In genomic region chr17:73901661-73902415, GRCh38 we compare ENCODE assay signal across 9 cellular contexts.
DNase-seq lines count a peak whose midpoint lies in the region; ATAC-seq lines count a peak whose summit lies in the region.
"Had no signal": no experiment of that assay in that cellular context is flagged by ENCODE, and none has a peak within 500 bp of the region (broad histone marks: within the 10 kb centered on the region; RNA-seq: fewer than 3 reads in every experiment).

No MANE protein-coding gene starts in this region.

- peaks cover 43% of the 10 kb centered on the region for H3K27me3 Mint-ChIP-seq in CD4-positive, CD25-positive, alpha-beta regulatory T cell
- peaks cover 31% of the 10 kb centered on the region for H3K27me3 Mint-ChIP-seq in activated naive CD8-positive, alpha-beta T cell

- H3K36me3 Mint-ChIP-seq in CD4-positive, CD25-positive, alpha-beta regulatory T cell = no peaks in the 10 kb centered on the region
- H3K36me3 Mint-ChIP-seq in activated naive CD8-positive, alpha-beta T cell = no peaks in the 10 kb centered on the region
- H3K36me3 Mint-ChIP-seq in stimulated activated effector memory CD8-positive, alpha-beta T cell treated with anti-CD3 and anti-CD28 coated beads, Interleukin-12 subunit alpha, Interleukin-12 subunit beta, amount 100 ng/mL, for 72 hours = no peaks in the 10 kb centered on the region

- peak in 1 of 3 donors; percentile 10 for DNase-seq in CD4-positive, CD25-positive, alpha-beta regulatory T cell
- DNase-seq in NCI-H2227 (lab: John Stamatoyannopoulos, UW; ENCODE audit: unreplicated experiment) = peak; percentile 89
- peak; percentile 1 for DNase-seq in kidney tubule cell (ENCODE audit: low spot score)
- no peak for DNase-seq in stimulated activated effector memory CD8-positive, alpha-beta T cell treated with anti-CD3 and anti-CD28 coated beads, Interleukin-12 subunit alpha, Interleukin-12 subunit beta, amount 100 ng/mL, for 72 hours (ENCODE audit: low spot score in 2 of 2)

- no peaks in the 10 kb centered on the region for H3K9me3 Mint-ChIP-seq in CD4-positive, CD25-positive, alpha-beta regulatory T cell
- no peaks in the 10 kb centered on the region for H3K9me3 Mint-ChIP-seq in activated naive CD8-positive, alpha-beta T cell (ENCODE audit: low read depth)
- no peaks in the 10 kb centered on the region for H3K9me3 Mint-ChIP-seq in stimulated activated effector memory CD8-positive, alpha-beta T cell treated with anti-CD3 and anti-CD28 coated beads, Interleukin-12 subunit alpha, Interleukin-12 subunit beta, amount 100 ng/mL, for 72 hours

- H3K4me1 ChIP-seq in CD4-positive, CD25-positive, alpha-beta regulatory T cell (ENCODE audit: control insufficient read depth, insufficient read depth, low read length, poor library complexity, severe bottlenecking) = peaks cover 4% of the 10 kb centered on the region
- H3K4me1 ChIP-seq: SJSA1 had no signal

- peaks cover 3% of the 10 kb centered on the region for H3K27me3 ChIP-seq in CD4-positive, CD25-positive, alpha-beta regulatory T cell (ENCODE audit: control insufficient read depth, insufficient read depth, low read length)

- peaks cover 0 to 10% (median 6%) of the 10 kb centered on the region in 4 donors for H3K4me1 Mint-ChIP-seq in CD4-positive, CD25-positive, alpha-beta regulatory T cell
- peaks cover 7% of the 10 kb centered on the region for H3K4me1 Mint-ChIP-seq in activated naive CD8-positive, alpha-beta T cell (ENCODE audit: low read depth)
- peaks cover 16% of the 10 kb centered on the region for H3K4me1 Mint-ChIP-seq in stimulated activated effector memory CD8-positive, alpha-beta T cell treated with anti-CD3 and anti-CD28 coated beads, Interleukin-12 subunit alpha, Interleukin-12 subunit beta, amount 100 ng/mL, for 72 hours

- H3K4me3 ChIP-seq in CD4-positive, CD25-positive, alpha-beta regulatory T cell (ENCODE audit: low read depth, low read length) = no peak overlapping the region
- H3K4me3 ChIP-seq: SJSA1 had no signal

- no peak for ATAC-seq in CD4-positive, CD25-positive, alpha-beta regulatory T cell (ENCODE audit: low read depth in 2 of 2)
- ATAC-seq in stimulated activated effector memory CD8-positive, alpha-beta T cell treated with anti-CD3 and anti-CD28 coated beads, Interleukin-12 subunit alpha, Interleukin-12 subunit beta, amount 100 ng/mL, for 72 hours = peak; percentile 61
- no peak for ATAC-seq in GM21381 (IDR thresholded peaks at IDR 0.05; ENCODE audit: unreplicated experiment)
- ATAC-seq in GM21723 (IDR thresholded peaks at IDR 0.05; ENCODE audit: unreplicated experiment) = no peak
- ATAC-seq in GM18861 (IDR thresholded peaks at IDR 0.05; ENCODE audit: unreplicated experiment) = no peak

- peak overlapping the region; percentile 15 to 93 (median 86) for H3K4me3 Mint-ChIP-seq in CD4-positive, CD25-positive, alpha-beta regulatory T cell
- H3K4me3 Mint-ChIP-seq in activated naive CD8-positive, alpha-beta T cell = peak overlapping the region; percentile 84
- peak overlapping the region; percentile 74 for H3K4me3 Mint-ChIP-seq in stimulated activated effector memory CD8-positive, alpha-beta T cell treated with anti-CD3 and anti-CD28 coated beads, Interleukin-12 subunit alpha, Interleukin-12 subunit beta, amount 100 ng/mL, for 72 hours

- H3K9me3 ChIP-seq in CD4-positive, CD25-positive, alpha-beta regulatory T cell (ENCODE audit: control insufficient read depth in 2 of 2, low read length in 2 of 2) = no peaks in the 10 kb centered on the region

- H3K36me3 ChIP-seq in CD4-positive, CD25-positive, alpha-beta regulatory T cell (ENCODE audit: control insufficient read depth, insufficient read depth, low read length) = no peaks in the 10 kb centered on the region
- H3K36me3 ChIP-seq: SJSA1 had no signal

- peak overlapping the region in 1 of 3 donors; percentile 46 for H3K27ac Mint-ChIP-seq in CD4-positive, CD25-positive, alpha-beta regulatory T cell
- H3K27ac Mint-ChIP-seq in activated naive CD8-positive, alpha-beta T cell = no peak overlapping the region
- peak overlapping the region; percentile 74 for H3K27ac Mint-ChIP-seq in stimulated activated effector memory CD8-positive, alpha-beta T cell treated with anti-CD3 and anti-CD28 coated beads, Interleukin-12 subunit alpha, Interleukin-12 subunit beta, amount 100 ng/mL, for 72 hours

- H3K27ac ChIP-seq in CD4-positive, CD25-positive, alpha-beta regulatory T cell (ENCODE audit: insufficient read depth, low read length, poor library complexity, severe bottlenecking) = no peak overlapping the region
- H3K27ac ChIP-seq: SJSA1 had no signal

Comparison
In these comparisons a context has a peak if more than half of its experiments do, and no peak if none do; other contexts are left out.
1. DNase-seq: peak in NCI-H2227 (single experiment) and kidney tubule cell (single experiment); none in stimulated activated effector memory CD8-positive, alpha-beta T cell treated with anti-CD3 and anti-CD28 coated beads, Interleukin-12 subunit alpha, Interleukin-12 subunit beta, amount 100 ng/mL, for 72 hours (0 of 2).
2. Peak in every context shown above with its lines, with median percentiles within 50 percentile points of each other: H3K4me3 Mint-ChIP-seq.